14 cellular contexts compared by ENCODE assay signal in genomic region chr9:136311037-136311432, GRCh38. TPM values are rescaled to one million over a fixed set of nuclear protein-coding genes. Genes with fewer than 3 reads are reported as not detected.
DNase-seq lines count a peak whose midpoint lies in the region; ATAC-seq, FAIRE-seq and TF ChIP-seq lines count a peak whose summit lies in the region.
"Had no signal": no experiment of that assay in that cellular context is flagged by ENCODE, and none has a peak within 500 bp of the region (broad histone marks: within the 10 kb centered on the region; RNA-seq: fewer than 3 reads in every experiment).

No MANE protein-coding gene starts in this region.

- no peak overlapping the region for H3K27ac ChIP-seq in HepG2 (ENCODE audit: extremely low read length, insufficient read depth, low read length)
- no peak overlapping the region for H3K27ac ChIP-seq in right lobe of liver
- H3K27ac ChIP-seq in SK-N-MC: no peak overlapping the region
- no peak overlapping the region for H3K27ac ChIP-seq in tibial nerve
- H3K27ac ChIP-seq: C4-2B, KMS-11 had no signal

- H3K36me3 ChIP-seq in HepG2 (replicated peaks in 1 of 2; ENCODE audit: control insufficient read depth in 1 of 2, insufficient read depth in 2 of 2, low read length in 2 of 2): no peaks in the 10 kb centered on the region
- no peaks in the 10 kb centered on the region for H3K36me3 ChIP-seq in right lobe of liver
- H3K36me3 ChIP-seq in SK-N-MC (ENCODE audit: insufficient read depth, low read length): no peaks in the 10 kb centered on the region
- H3K36me3 ChIP-seq in mucosa of stomach (ENCODE audit: control insufficient read depth, insufficient read depth, low read length): no peaks in the 10 kb centered on the region
- no peaks in the 10 kb centered on the region for H3K36me3 ChIP-seq in tibial nerve

- DNase-seq in HepG2 (ENCODE audit: low spot score): no peak
- no peak for DNase-seq in right lobe of liver
- DNase-seq in SK-N-MC (ENCODE audit: low read depth, low spot score): no peak
- no peak for DNase-seq in iPS-NIHi7 (ENCODE audit: extremely low spot score)
- DNase-seq in Ammon's horn (ENCODE audit: low spot score): no peak
- no peak for DNase-seq in tibial nerve (ENCODE audit: low spot score in 2 of 2)
- DNase-seq: HFFc6 had no signal

- no TSS peak for BruUV-seq in HepG2 (replicated peaks; lab: Mats Ljungman, UMichigan)

- TF ChIP-seq CTCF in HepG2 (CRISPR knock-in tag; IDR thresholded peaks at IDR 0.05): no peak
- no peak for TF ChIP-seq CTCF in right lobe of liver (IDR thresholded peaks at IDR 0.05)
- no peak for TF ChIP-seq CTCF in tibial nerve (IDR thresholded peaks at IDR 0.05)

- TF ChIP-seq RAD21 in HepG2 (CRISPR knock-in tag; IDR thresholded peaks at IDR 0.05): no peak

- H3K4me1 ChIP-seq in HepG2 (ENCODE audit: insufficient read depth, low read length) (peaks cover 50% of the 10 kb centered on the region), right lobe of liver (no peaks in the 10 kb centered on the region), mucosa of stomach (ENCODE audit: control insufficient read depth, insufficient read depth, low read length) (peaks cover 23% of the 10 kb centered on the region), tibial nerve (no peaks in the 10 kb centered on the region)

- 47% methylated on average over 3 of the region's 8 CpGs for WGBS in HepG2 (ENCODE audit: low lambda C conversion rate)
- WGBS in right lobe of liver (ENCODE audit: insufficient coverage, low coverage, low lambda C conversion rate, missing lambda C conversion rate): no CpG with 5 or more reads among the region's 8 CpGs
- WGBS in tibial nerve, 2 donors: 67 to 79% methylated on average over 3 to 8 of the region's 8 CpGs

- intact Hi-C loops in HepG2 (cut with micrococcal nuclease; ENCODE audit: unreplicated experiment): no loop called here
- intact Hi-C loops in right lobe of liver (cut with DNase I): no loop called here

- no peak overlapping the region for H2AFZ ChIP-seq in HepG2 (ENCODE audit: low read length)

- TF ChIP-seq EP300 in HepG2 (IDR thresholded peaks at IDR 0.05; ENCODE audit: low read depth in 2 of 2, low read length in 2 of 2): no peak
- TF ChIP-seq EP300 in HepG2 (CRISPR knock-in tag; IDR thresholded peaks at IDR 0.05; ENCODE audit: borderline replicate concordance): no peak
- TF ChIP-seq EP300 in tibial nerve (IDR thresholded peaks at IDR 0.05): no peak

- TF ChIP-seq POLR2A in HepG2 (IDR thresholded peaks at IDR 0.05; ENCODE audit: insufficient read depth in 1 of 2, low read depth in 2 of 2, low read length in 2 of 2): no peak
- no peak for TF ChIP-seq POLR2A in right lobe of liver (IDR thresholded peaks at IDR 0.05)
- TF ChIP-seq POLR2A in tibial nerve (IDR thresholded peaks at IDR 0.05): no peak

- in situ Hi-C loops in HepG2 (cut with HindIII; ENCODE audit: extremely low pct_ligation_motif_present, low pct_unique_long_range_greater_than_20kb): no loop called here

- POLR2A ChIA-PET in HepG2 (lab: Yijun Ruan, JAX): interaction anchor here (2.1 kb wide), 1 partner anchor 52 kb away, joined by 7 read pairs; no protein-coding TSS in a partner anchor

- no peaks in the 10 kb centered on the region for H4K20me1 ChIP-seq in HepG2 (ENCODE audit: insufficient read depth, low read length)

- H3K79me2 ChIP-seq in HepG2 (ENCODE audit: insufficient read depth, low read length): no peaks in the 10 kb centered on the region

- no peak for ATAC-seq in HepG2
- no peak for ATAC-seq in right lobe of liver

- CTCF ChIA-PET in HepG2 (lab: Yijun Ruan, JAX; ENCODE audit: low intra/inter-chr PET ratio, low total read pairs): no interaction called here

- H3K4me3 ChIP-seq in HepG2 (replicated peaks in 1 of 3; ENCODE audit: insufficient read depth in 1 of 3, low read depth in 2 of 3, low read length in 3 of 3) (peak overlapping the region in 1 of 3 experiments; percentile 47; a peak in 1 of 6 replicates), right lobe of liver (no peak overlapping the region), SK-N-MC (no peak overlapping the region), mucosa of stomach (ENCODE audit: low read length) (peak overlapping the region; percentile 43), tibial nerve (no peak overlapping the region)
- H3K4me3 ChIP-seq: A549 had no signal

- H3K27me3 ChIP-seq in HepG2 (ENCODE audit: control insufficient read depth in 1 of 2, insufficient read depth in 2 of 2, low read length in 2 of 2) (peaks cover 2 to 9% of the 10 kb centered on the region in 2 experiments; a peak in 3 of 5 replicates), right lobe of liver (no peaks in the 10 kb centered on the region), mucosa of stomach (ENCODE audit: control insufficient read depth, insufficient read depth, low read length) (no peaks in the 10 kb centered on the region), tibial nerve (peaks cover 0 to 45% of the 10 kb centered on the region in 2 donors)

- H3K9ac ChIP-seq in HepG2 (ENCODE audit: insufficient read depth, low read depth, low read length) (no peak overlapping the region), SK-N-MC (ENCODE audit: insufficient read length) (peak overlapping the region; percentile 0), mucosa of stomach (ENCODE audit: low read length) (peak overlapping the region; percentile 88)
- H3K9ac ChIP-seq: KMS-11 had no signal

- no peak for FAIRE-seq in HepG2 (lab: Jason Lieb, UNC)
- FAIRE-seq: A549 had no signal

- H3K9me3 ChIP-seq in HepG2 (ENCODE audit: low read length) (peaks cover 15% of the 10 kb centered on the region), right lobe of liver (peaks cover 0 to 4% (median 0%) of the 10 kb centered on the region in 4 donors), SK-N-MC (ENCODE audit: low read depth, low read length) (no peaks in the 10 kb centered on the region), mucosa of stomach (ENCODE audit: control insufficient read depth, low read length) (peaks cover 4% of the 10 kb centered on the region), tibial nerve (peaks cover 0 to 10% (median 0%) of the 10 kb centered on the region in 4 donors)

- peak overlapping the region; percentile 54 for H3K4me2 ChIP-seq in HepG2 (ENCODE audit: low read depth, low read length)

RNA-seq across cellular contexts. Expression of gene CCDC187, which starts 7.1 kb away (rescaled TPM):
- total RNA-seq in HepG2 (2016; rRNA removed; fragmentation: Illumina TruSeq; extraction: Trizol) (0.13 TPM in 1 of 2 replicates, not detected in the other), right lobe of liver (under 1 TPM in 3 of 6 experiments, not detected in 3; 0.09 to 0.80 (median 0.62) TPM), tibial nerve (under 1 TPM in 1 of 4 donors, not detected in 3; 0.20 TPM)
- total RNA-seq in HepG2 (2016; cell fraction: cytosol; rRNA removed; fragmentation: Illumina TruSeq; extraction: Trizol; ENCODE audit: low read depth): not detected in 2 replicates
- 0.09 TPM in 1 of 2 replicates, not detected in the other for total RNA-seq in HepG2 (2016; cell fraction: insoluble cytoplasmic fraction; rRNA removed; fragmentation: Illumina TruSeq; extraction: Trizol)
- total RNA-seq in HepG2 (2016; cell fraction: membrane; rRNA removed; fragmentation: Illumina TruSeq; extraction: Trizol): 0.10 TPM in 1 of 2 replicates, not detected in the other
- total RNA-seq in HepG2 (2016; cell fraction: nucleus; rRNA removed; fragmentation: Illumina TruSeq; extraction: Trizol): 0.16 and 0.28 TPM in 2 replicates
- 0.03 and 0.09 TPM in 2 replicates for polyA plus RNA-seq in HepG2 (2011; rRNA removed)
- 0.01 and 0.03 TPM in 2 replicates for polyA plus RNA-seq in HepG2 (2011; cell fraction: cytosol; rRNA removed)
- 0.45 and 0.48 TPM in 2 replicates for polyA plus RNA-seq in HepG2 (2011; cell fraction: nucleus; rRNA removed)
- polyA plus RNA-seq in HepG2 (2012): 0.04 TPM in 1 of 2 replicates, not detected in the other
- polyA plus RNA-seq in HepG2 (2016; cell fraction: cytosol; fragmentation: Illumina TruSeq; extraction: Trizol; ENCODE audit: low read depth): not detected in 2 replicates
- polyA plus RNA-seq in HepG2 (2016; cell fraction: insoluble cytoplasmic fraction; fragmentation: Illumina TruSeq; extraction: Trizol; ENCODE audit: low read depth): not detected in 2 replicates
- 0.08 TPM in 1 of 2 replicates, not detected in the other for polyA plus RNA-seq in HepG2 (2016; cell fraction: membrane; fragmentation: Illumina TruSeq; extraction: Trizol; ENCODE audit: low read depth)
- 0.14 and 0.17 TPM in 2 replicates for polyA plus RNA-seq in HepG2 (2016; cell fraction: nucleus; fragmentation: Illumina TruSeq; extraction: Trizol; ENCODE audit: insufficient read depth, low read depth)
- 0.20 and 0.49 TPM in 2 replicates for polyA minus RNA-seq in HepG2 (2011; rRNA and poly(A)+ RNA removed; ENCODE audit: low replicate concordance)
- polyA minus RNA-seq in HepG2 (2011; cell fraction: cytosol; rRNA and poly(A)+ RNA removed): not detected in 2 replicates
- polyA minus RNA-seq in HepG2 (2011; cell fraction: nucleus; rRNA and poly(A)+ RNA removed): 0.39 and 0.50 TPM in 2 replicates
- total RNA-seq: H4, HFFc6, M059J, SK-MEL-5 had no signal

RNA-seq across cellular contexts. Expression of gene GPSM1, which starts 16.3 kb away (rescaled TPM):
- total RNA-seq in HepG2 (2016; rRNA removed; fragmentation: Illumina TruSeq; extraction: Trizol) (0.59 and 1.0 TPM in 2 replicates), right lobe of liver (1 to 10 TPM; 1.3 to 4.8 (median 4.1) TPM), tibial nerve (10 to 100 TPM; 28.8 to 95.1 (median 38.1) TPM)
- total RNA-seq in HepG2 (2016; cell fraction: cytosol; rRNA removed; fragmentation: Illumina TruSeq; extraction: Trizol; ENCODE audit: low read depth): 0.26 and 0.30 TPM in 2 replicates
- total RNA-seq in HepG2 (2016; cell fraction: insoluble cytoplasmic fraction; rRNA removed; fragmentation: Illumina TruSeq; extraction: Trizol): 0.55 and 1.1 TPM in 2 replicates
- 0.53 and 0.72 TPM in 2 replicates for total RNA-seq in HepG2 (2016; cell fraction: membrane; rRNA removed; fragmentation: Illumina TruSeq; extraction: Trizol)
- 0.72 and 0.81 TPM in 2 replicates for total RNA-seq in HepG2 (2016; cell fraction: nucleus; rRNA removed; fragmentation: Illumina TruSeq; extraction: Trizol)
- 2.4 and 3.4 TPM in 2 replicates for polyA plus RNA-seq in HepG2 (2011; rRNA removed)
- polyA plus RNA-seq in HepG2 (2011; cell fraction: cytosol; rRNA removed): 1.6 and 2.7 TPM in 2 replicates
- polyA plus RNA-seq in HepG2 (2011; cell fraction: nucleus; rRNA removed): 11.3 and 15.0 TPM in 2 replicates
- 1.2 and 1.6 TPM in 2 replicates for polyA plus RNA-seq in HepG2 (2012)
- 0.28 and 0.43 TPM in 2 replicates for polyA plus RNA-seq in HepG2 (2016; cell fraction: cytosol; fragmentation: Illumina TruSeq; extraction: Trizol; ENCODE audit: low read depth)
- 0.72 and 1.2 TPM in 2 replicates for polyA plus RNA-seq in HepG2 (2016; cell fraction: insoluble cytoplasmic fraction; fragmentation: Illumina TruSeq; extraction: Trizol; ENCODE audit: low read depth)
- 0.61 and 1.2 TPM in 2 replicates for polyA plus RNA-seq in HepG2 (2016; cell fraction: membrane; fragmentation: Illumina TruSeq; extraction: Trizol; ENCODE audit: low read depth)
- 3.5 and 3.8 TPM in 2 replicates for polyA plus RNA-seq in HepG2 (2016; cell fraction: nucleus; fragmentation: Illumina TruSeq; extraction: Trizol; ENCODE audit: insufficient read depth, low read depth)
- 2.9 and 5.8 TPM in 2 replicates for polyA minus RNA-seq in HepG2 (2011; rRNA and poly(A)+ RNA removed; ENCODE audit: low replicate concordance)
- 1.4 and 1.6 TPM in 2 replicates for polyA minus RNA-seq in HepG2 (2011; cell fraction: cytosol; rRNA and poly(A)+ RNA removed)
- polyA minus RNA-seq in HepG2 (2011; cell fraction: nucleus; rRNA and poly(A)+ RNA removed): 1.7 TPM in 2 replicates

RNA-seq across cellular contexts. Expression of gene DNLZ, which starts 52.5 kb away (rescaled TPM):
- total RNA-seq in HepG2 (2016; rRNA removed; fragmentation: Illumina TruSeq; extraction: Trizol): 5.4 and 8.0 TPM in 2 replicates
- total RNA-seq in HepG2 (2016; cell fraction: cytosol; rRNA removed; fragmentation: Illumina TruSeq; extraction: Trizol; ENCODE audit: low read depth): 8.5 and 9.7 TPM in 2 replicates
- 5.7 and 10.6 TPM in 2 replicates for total RNA-seq in HepG2 (2016; cell fraction: insoluble cytoplasmic fraction; rRNA removed; fragmentation: Illumina TruSeq; extraction: Trizol)
- total RNA-seq in HepG2 (2016; cell fraction: membrane; rRNA removed; fragmentation: Illumina TruSeq; extraction: Trizol): 8.2 and 10.5 TPM in 2 replicates
- 2.7 and 3.8 TPM in 2 replicates for total RNA-seq in HepG2 (2016; cell fraction: nucleus; rRNA removed; fragmentation: Illumina TruSeq; extraction: Trizol)
- 3.4 and 4.5 TPM in 2 replicates for polyA plus RNA-seq in HepG2 (2011; rRNA removed)
- 1.9 and 8.6 TPM in 2 replicates for polyA plus RNA-seq in HepG2 (2011; cell fraction: cytosol; rRNA removed)
- polyA plus RNA-seq in HepG2 (2011; cell fraction: nucleus; rRNA removed): 4.9 and 10.5 TPM in 2 replicates
- 1.9 and 2.8 TPM in 2 replicates for polyA plus RNA-seq in HepG2 (2012)
- 8.4 and 8.5 TPM in 2 replicates for polyA plus RNA-seq in HepG2 (2016; cell fraction: cytosol; fragmentation: Illumina TruSeq; extraction: Trizol; ENCODE audit: low read depth)
- polyA plus RNA-seq in HepG2 (2016; cell fraction: insoluble cytoplasmic fraction; fragmentation: Illumina TruSeq; extraction: Trizol; ENCODE audit: low read depth): 4.0 and 5.1 TPM in 2 replicates
- 6.4 and 6.8 TPM in 2 replicates for polyA plus RNA-seq in HepG2 (2016; cell fraction: membrane; fragmentation: Illumina TruSeq; extraction: Trizol; ENCODE audit: low read depth)
- 5.5 and 7.2 TPM in 2 replicates for polyA plus RNA-seq in HepG2 (2016; cell fraction: nucleus; fragmentation: Illumina TruSeq; extraction: Trizol; ENCODE audit: insufficient read depth, low read depth)
- polyA minus RNA-seq in HepG2 (2011; rRNA and poly(A)+ RNA removed; ENCODE audit: low replicate concordance): 0.90 and 2.5 TPM in 2 replicates
- polyA minus RNA-seq in HepG2 (2011; cell fraction: cytosol; rRNA and poly(A)+ RNA removed): 1.3 TPM in 1 of 2 replicates, not detected in the other
- polyA minus RNA-seq in HepG2 (2011; cell fraction: nucleus; rRNA and poly(A)+ RNA removed): 2.6 and 2.8 TPM in 2 replicates
- total RNA-seq in right lobe of liver: 10 to 100 TPM in 3 of 6 experiments, 1 to 10 TPM in 3; 5.0 to 26.0 (median 10.4) TPM
- 10 to 100 TPM; 49.4 to 79.5 (median 70.8) TPM for total RNA-seq in tibial nerve

Comparison
In these comparisons a context has a peak if more than half of its experiments do, and no peak if none do; other contexts are left out.
1. RNA of gene GPSM1, which starts 16.3 kb away (total RNA-seq): 28.8 to 95.1 TPM in tibial nerve; 1.3 to 4.8 TPM in right lobe of liver and 0.26 to 1.1 TPM in HepG2; every median in the first group is over 4 times any median in the second.